Comparison of ENCODE assay signal across 14 cellular contexts in the genomic region with DNA sequence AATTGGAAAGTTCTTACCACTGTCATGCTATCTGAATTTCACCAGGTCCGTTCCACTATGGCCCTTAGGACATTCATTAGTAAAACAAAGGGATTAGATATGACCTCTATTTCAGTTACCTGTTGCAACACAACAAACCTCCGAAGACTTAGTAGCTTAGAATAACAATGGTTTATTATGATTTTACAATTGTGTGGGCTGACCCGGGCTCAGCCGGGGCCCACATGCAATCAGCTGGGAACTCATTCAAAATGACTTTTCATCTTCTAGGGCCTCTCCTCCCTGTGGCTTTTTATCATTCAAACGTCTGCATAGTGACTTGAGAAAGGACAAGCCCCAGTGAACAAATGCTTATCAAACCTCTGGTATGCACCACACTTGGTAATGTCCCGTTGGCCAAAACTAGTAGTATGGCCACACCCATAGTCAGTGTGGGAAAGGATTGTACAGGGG.
DNase-seq lines count a peak whose midpoint lies in the region; ATAC-seq lines count a peak whose summit lies in the region.
"Had no signal": no experiment of that assay in that cellular context is flagged by ENCODE, and none has a peak within 500 bp of the region (broad histone marks: within the 10 kb centered on the region; RNA-seq: fewer than 3 reads in every experiment).

No MANE protein-coding gene starts in this region.

- peaks cover 41% of the 10 kb centered on the region for H3K4me1 ChIP-seq in adipocyte (ENCODE audit: control insufficient read depth, insufficient read depth, low read length)

- no peak for DNase-seq in stimulated activated naive CD8-positive, alpha-beta T cell treated with anti-CD3 and anti-CD28 coated beads, Interleukin-15, amount 100 ng/mL, for 72 hours
- DNase-seq in adipocyte (ENCODE audit: low read depth) (peak; percentile 19), iPS DF 4.7 (ENCODE audit: extremely low read depth, low spot score) (peak; percentile 81), epidermal melanocyte (ENCODE audit: insufficient read length, low spot score) (no peak), KBM-7 (no peak)
- DNase-seq: activated CD4-positive, alpha-beta T cell treated with anti-CD3 and anti-CD28 coated beads for 36 hours; heart right ventricle; midbrain; NK-92 treated with Interleukin-12 subunit alpha and Interleukin-12 subunit beta, amount 100 ng/mL, for 24 hours; stimulated activated CD8-positive, alpha-beta memory T cell treated with anti-CD3 and anti-CD28 coated beads, Interleukin-4, amount 100 ng/mL, for 48 hours; upper lobe of right lung had no signal

- in situ Hi-C loops in KBM-7 (cut with MboI; ENCODE audit: low pct_unique_long_range_greater_than_20kb, low sequenced_read_pairs) = no loop called here

- H3K4me1 Mint-ChIP-seq in stimulated activated naive CD8-positive, alpha-beta T cell treated with anti-CD3 and anti-CD28 coated beads, Interleukin-15, Interleukin-2, amounts not matched to agents 100 ng/mL and 50 ng/mL, for 24 hours (ENCODE audit: low read depth) = peaks cover 44% of the 10 kb centered on the region
- peaks cover 34% of the 10 kb centered on the region for H3K4me1 Mint-ChIP-seq in stimulated activated naive CD8-positive, alpha-beta T cell treated with anti-CD3 and anti-CD28 coated beads, Interleukin-15, amount 100 ng/mL, for 72 hours

- peak overlapping the region; percentile 20 for H3K4me3 ChIP-seq in adipocyte (ENCODE audit: low read length)
- H3K4me3 ChIP-seq: heart right ventricle, upper lobe of right lung had no signal

- peak overlapping the region; percentile 99 for H3K27ac Mint-ChIP-seq in stimulated activated naive CD8-positive, alpha-beta T cell treated with anti-CD3 and anti-CD28 coated beads, Interleukin-15, Interleukin-2, amounts not matched to agents 100 ng/mL and 50 ng/mL, for 24 hours
- no peak overlapping the region for H3K27ac Mint-ChIP-seq in stimulated activated naive CD8-positive, alpha-beta T cell treated with anti-CD3 and anti-CD28 coated beads, Interleukin-15, amount 100 ng/mL, for 72 hours

- no peaks in the 10 kb centered on the region for H3K27me3 Mint-ChIP-seq in stimulated activated naive CD8-positive, alpha-beta T cell treated with anti-CD3 and anti-CD28 coated beads, Interleukin-15, Interleukin-2, amounts not matched to agents 100 ng/mL and 50 ng/mL, for 24 hours
- no peaks in the 10 kb centered on the region for H3K27me3 Mint-ChIP-seq in stimulated activated naive CD8-positive, alpha-beta T cell treated with anti-CD3 and anti-CD28 coated beads, Interleukin-15, amount 100 ng/mL, for 72 hours
- H3K27me3 Mint-ChIP-seq: activated CD4-positive, alpha-beta T cell treated with anti-CD3 and anti-CD28 coated beads for 36 hours had no signal

- no peaks in the 10 kb centered on the region for H3K9me3 ChIP-seq in adipocyte (ENCODE audit: control insufficient read depth, low read length)
- H3K9me3 ChIP-seq: heart right ventricle, upper lobe of right lung had no signal

- no peak overlapping the region for H3K4me3 Mint-ChIP-seq in stimulated activated naive CD8-positive, alpha-beta T cell treated with anti-CD3 and anti-CD28 coated beads, Interleukin-15, Interleukin-2, amounts not matched to agents 100 ng/mL and 50 ng/mL, for 24 hours
- peak overlapping the region in 1 of 2 donors; percentile 99 for H3K4me3 Mint-ChIP-seq in stimulated activated naive CD8-positive, alpha-beta T cell treated with anti-CD3 and anti-CD28 coated beads, Interleukin-15, amount 100 ng/mL, for 72 hours

- H3K27me3 ChIP-seq in adipocyte (replicated peaks; ENCODE audit: control insufficient read depth, insufficient read depth, low read length) = no peaks in the 10 kb centered on the region
- H3K27me3 ChIP-seq: heart right ventricle, upper lobe of right lung had no signal

- H3K9ac ChIP-seq in adipocyte (ENCODE audit: low read length) = no peak overlapping the region

- peaks cover 13% of the 10 kb centered on the region for H3K36me3 Mint-ChIP-seq in stimulated activated naive CD8-positive, alpha-beta T cell treated with anti-CD3 and anti-CD28 coated beads, Interleukin-15, Interleukin-2, amounts not matched to agents 100 ng/mL and 50 ng/mL, for 24 hours (ENCODE audit: low read depth)

- H3K36me3 ChIP-seq in adipocyte (ENCODE audit: control insufficient read depth, insufficient read depth, low read length, severe bottlenecking) = no peaks in the 10 kb centered on the region
- H3K36me3 ChIP-seq: heart right ventricle, upper lobe of right lung had no signal

- ATAC-seq in stimulated activated naive CD8-positive, alpha-beta T cell treated with anti-CD3 and anti-CD28 coated beads, Interleukin-15, amount 100 ng/mL, for 72 hours = no peak
- no peak for ATAC-seq in GM21515 (IDR thresholded peaks at IDR 0.05; ENCODE audit: unreplicated experiment)
- ATAC-seq in GM21723 (IDR thresholded peaks at IDR 0.05; ENCODE audit: unreplicated experiment) = no peak
- ATAC-seq: activated CD4-positive, alpha-beta T cell treated with anti-CD3 and anti-CD28 coated beads for 36 hours; heart right ventricle; upper lobe of right lung had no signal

- H3K9me3 Mint-ChIP-seq in stimulated activated naive CD8-positive, alpha-beta T cell treated with anti-CD3 and anti-CD28 coated beads, Interleukin-15, Interleukin-2, amounts not matched to agents 100 ng/mL and 50 ng/mL, for 24 hours = no peaks in the 10 kb centered on the region
- no peaks in the 10 kb centered on the region for H3K9me3 Mint-ChIP-seq in stimulated activated naive CD8-positive, alpha-beta T cell treated with anti-CD3 and anti-CD28 coated beads, Interleukin-15, amount 100 ng/mL, for 72 hours

Comparison
In these comparisons a context has a peak if more than half of its experiments do, and no peak if none do; other contexts are left out.
1. DNase-seq: peak in adipocyte (single experiment) and iPS DF 4.7 (single experiment); none in stimulated activated naive CD8-positive, alpha-beta T cell treated with anti-CD3 and anti-CD28 coated beads, Interleukin-15, amount 100 ng/mL, for 72 hours (0 of 2), epidermal melanocyte (single experiment) and KBM-7 (single experiment).